In the genomic region with DNA sequence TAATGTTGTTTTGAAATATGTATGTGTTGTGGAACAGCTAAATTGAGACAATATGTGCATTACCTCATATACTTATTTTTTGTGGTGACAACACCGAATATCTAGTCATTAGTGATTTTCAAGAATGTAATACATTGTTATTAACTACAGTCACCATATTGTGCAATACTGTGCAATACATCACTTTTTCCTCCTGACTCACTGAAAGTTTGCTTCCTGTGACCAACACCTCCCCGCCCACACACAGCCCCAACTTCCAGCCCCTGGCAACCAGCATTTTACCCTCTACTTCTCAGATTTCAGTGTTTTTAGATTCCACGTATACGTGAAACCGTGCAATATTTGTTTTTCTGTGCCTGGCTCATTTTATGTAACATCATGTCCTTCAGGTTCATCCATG, we compare ENCODE assay signal across 9 cellular contexts.
DNase-seq lines count a peak whose midpoint lies in the region; ATAC-seq and TF ChIP-seq lines count a peak whose summit lies in the region.
"Had no signal": no experiment of that assay in that cellular context is flagged by ENCODE, and none has a peak within 500 bp of the region (broad histone marks: within the 10 kb centered on the region; RNA-seq: fewer than 3 reads in every experiment).

No MANE protein-coding gene starts in this region.

- H3K9me3 ChIP-seq in HCT116 (ENCODE audit: control insufficient read depth in 1 of 2, insufficient read depth in 1 of 2, low read depth in 1 of 2, low read length in 2 of 2) (no peaks in the 10 kb centered on the region), OCI-LY7 (ENCODE audit: low read length) (no peaks in the 10 kb centered on the region)
- H3K9me3 ChIP-seq: heart left ventricle had no signal

- H2AFZ ChIP-seq in HCT116 (ENCODE audit: low read depth, low read length, poor library complexity, severe bottlenecking): peak overlapping the region; percentile 55
- no peak overlapping the region for H2AFZ ChIP-seq in OCI-LY7 (ENCODE audit: low read length)

- no peaks in the 10 kb centered on the region for H3K27me3 ChIP-seq in HCT116 (ENCODE audit: insufficient read depth, low read length)
- H3K27me3 ChIP-seq: heart left ventricle had no signal

- H3K4me3 ChIP-seq in HCT116 (replicated peaks in 1 of 2; ENCODE audit: low read depth in 1 of 2, low read length in 2 of 2) (no peak overlapping the region), OCI-LY7 (ENCODE audit: low read depth, low read length, poor library complexity, severe bottlenecking) (no peak overlapping the region)
- H3K4me3 ChIP-seq: heart left ventricle had no signal

- H3K4me3 Mint-ChIP-seq in natural killer cell treated with Interleukin-12 subunit alpha and Interleukin-12 subunit beta and Interleukin-15 and Interleukin-18, amount 100 ng/mL, for 72 hours: peak overlapping the region; percentile 3

- H3K79me2 ChIP-seq in HCT116 (ENCODE audit: insufficient read depth, low read length) (no peaks in the 10 kb centered on the region), OCI-LY7 (ENCODE audit: insufficient read depth, low read depth, low read length) (no peaks in the 10 kb centered on the region)

- intact Hi-C loops in HCT116 (cut with micrococcal nuclease) (no loop called here), OCI-LY7 (cut with micrococcal nuclease; ENCODE audit: unreplicated experiment) (no loop called here)

- H3K36me3 Mint-ChIP-seq in natural killer cell treated with Interleukin-12 subunit alpha and Interleukin-12 subunit beta and Interleukin-15 and Interleukin-18, amount 100 ng/mL, for 72 hours: no peaks in the 10 kb centered on the region

- DNase-seq in AG08395 (ENCODE audit: low spot score) (peak; percentile 91), HCT116 (ENCODE audit: low read depth, low spot score) (peak; percentile 81), astrocyte of the hippocampus (ENCODE audit: low read depth, low spot score) (peak; percentile 69), OCI-LY7 (ENCODE audit: low spot score) (no peak), NCI-H69 (lab: John Stamatoyannopoulos, UW) (no peak), NCI-H2227 treated with DMSO at 0.1 percent for 48 hours (lab: John Stamatoyannopoulos, UW) (no peak), Ammon's horn (ENCODE audit: low spot score) (no peak)
- DNase-seq in natural killer cell treated with Interleukin-12 subunit alpha and Interleukin-12 subunit beta and Interleukin-15 and Interleukin-18, amount 100 ng/mL, for 72 hours (ENCODE audit: low spot score): peak; percentile 63

- peaks cover 4 to 6% of the 10 kb centered on the region in 2 donors for H3K4me1 Mint-ChIP-seq in natural killer cell treated with Interleukin-12 subunit alpha and Interleukin-12 subunit beta and Interleukin-15 and Interleukin-18, amount 100 ng/mL, for 72 hours (ENCODE audit: low read depth in 2 of 2)

- no TSS peak for BruUV-seq in HCT116 (replicated peaks; lab: Mats Ljungman, UMichigan)
- BruUV-seq in OCI-LY7 (replicated peaks; lab: Mats Ljungman, UMichigan): no TSS peak

- H3K27me3 Mint-ChIP-seq in natural killer cell treated with Interleukin-12 subunit alpha and Interleukin-12 subunit beta and Interleukin-15 and Interleukin-18, amount 100 ng/mL, for 72 hours: no peaks in the 10 kb centered on the region

- H4K20me1 ChIP-seq in HCT116 (ENCODE audit: insufficient read depth) (no peaks in the 10 kb centered on the region), OCI-LY7 (ENCODE audit: insufficient read depth, low read length) (no peaks in the 10 kb centered on the region)

- peak; percentile 63 for ATAC-seq in HCT116
- ATAC-seq in natural killer cell treated with Interleukin-12 subunit alpha and Interleukin-12 subunit beta and Interleukin-15 and Interleukin-18, amount 100 ng/mL, for 72 hours: peak; percentile 56 to 63

- H3K4me1 ChIP-seq in HCT116 (ENCODE audit: control insufficient read depth in 1 of 2, insufficient read depth in 2 of 2, low read length in 2 of 2) (peaks cover 10 to 13% of the 10 kb centered on the region in 2 experiments), OCI-LY7 (ENCODE audit: insufficient read depth, low read length, poor library complexity, severe bottlenecking) (no peaks in the 10 kb centered on the region)

- RAD21 ChIA-PET in HCT116 (lab: Charles Lee; ENCODE audit: low non-redundant PET in 1 of 2, low total read pairs in 2 of 2, uncharacterized antibody in 2 of 2, unreplicated experiment in 2 of 2): no interaction called here

- H3K9me2 ChIP-seq in HCT116 (ENCODE audit: insufficient read depth) (no peaks in the 10 kb centered on the region), OCI-LY7 (ENCODE audit: insufficient read depth, low read length) (no peaks in the 10 kb centered on the region)

- H3K9ac ChIP-seq in HCT116 (ENCODE audit: low read length): no peak overlapping the region

- CTCF ChIA-PET in HCT116 (lab: Charles Lee): no interaction called here
- CTCF ChIA-PET in OCI-LY7 (lab: Charles Lee; ENCODE audit: unreplicated experiment): no interaction called here

- no peak for TF ChIP-seq POLR2A in HCT116 (IDR thresholded peaks at IDR 0.05; ENCODE audit: borderline replicate concordance, extremely low read depth, insufficient read depth, insufficient read length)

- no peak for TF ChIP-seq CTCF in HCT116 (IDR thresholded peaks at IDR 0.05 in 2 of 3, conservative IDR thresholded peaks at IDR 0.05 in 1 of 3; ENCODE audit: borderline replicate concordance in 1 of 3, insufficient read depth in 1 of 3, low read depth in 2 of 3, low read length in 2 of 3)
- no peak for TF ChIP-seq CTCF in OCI-LY7 (conservative IDR thresholded peaks at IDR 0.05; ENCODE audit: low read length)

- H3K4me2 ChIP-seq in HCT116 (ENCODE audit: low read length) (peak overlapping the region; percentile 43), OCI-LY7 (ENCODE audit: low read length) (no peak overlapping the region)

- no peak; the same call in none of the 2 replicates for TF ChIP-seq RAD21 in HCT116 (IDR thresholded peaks at IDR 0.05; ENCODE audit: low read depth)

- H3K9me3 Mint-ChIP-seq in natural killer cell treated with Interleukin-12 subunit alpha and Interleukin-12 subunit beta and Interleukin-15 and Interleukin-18, amount 100 ng/mL, for 72 hours: no peaks in the 10 kb centered on the region

- H3K27ac ChIP-seq in HCT116 (ENCODE audit: low read depth, low read length) (no peak overlapping the region), OCI-LY7 (ENCODE audit: low read depth, low read length, poor library complexity, severe bottlenecking) (no peak overlapping the region)
- H3K27ac ChIP-seq: heart left ventricle had no signal

- H3K27ac Mint-ChIP-seq in natural killer cell treated with Interleukin-12 subunit alpha and Interleukin-12 subunit beta and Interleukin-15 and Interleukin-18, amount 100 ng/mL, for 72 hours: peak overlapping the region; percentile 25 to 26

- POLR2A ChIA-PET in HCT116 (lab: Charles Lee): no interaction called here
- POLR2A ChIA-PET in OCI-LY7 (lab: Charles Lee): no interaction called here

- H3K36me3 ChIP-seq in HCT116 (ENCODE audit: control insufficient read depth in 1 of 2, insufficient read depth in 2 of 2, low read length in 2 of 2): no peaks in the 10 kb centered on the region
- H3K36me3 ChIP-seq in OCI-LY7 (ENCODE audit: insufficient read depth, low read length): no peaks in the 10 kb centered on the region
- H3K36me3 ChIP-seq: heart left ventricle had no signal

TF ChIP-seq in HCT116, 20 proteins besides CTCF, POLR2A, EP300 and RAD21 (continues in another document):
- TF ChIP-seq SIN3A (IDR thresholded peaks at IDR 0.05; ENCODE audit: low read depth): no peak
- peak; percentile 57; the same call in 1 of the 2 replicates for TF ChIP-seq POLR2AphosphoS5 (IDR thresholded peaks at IDR 0.05; ENCODE audit: low read depth, low read length)
- TF ChIP-seq, protein P1, sequence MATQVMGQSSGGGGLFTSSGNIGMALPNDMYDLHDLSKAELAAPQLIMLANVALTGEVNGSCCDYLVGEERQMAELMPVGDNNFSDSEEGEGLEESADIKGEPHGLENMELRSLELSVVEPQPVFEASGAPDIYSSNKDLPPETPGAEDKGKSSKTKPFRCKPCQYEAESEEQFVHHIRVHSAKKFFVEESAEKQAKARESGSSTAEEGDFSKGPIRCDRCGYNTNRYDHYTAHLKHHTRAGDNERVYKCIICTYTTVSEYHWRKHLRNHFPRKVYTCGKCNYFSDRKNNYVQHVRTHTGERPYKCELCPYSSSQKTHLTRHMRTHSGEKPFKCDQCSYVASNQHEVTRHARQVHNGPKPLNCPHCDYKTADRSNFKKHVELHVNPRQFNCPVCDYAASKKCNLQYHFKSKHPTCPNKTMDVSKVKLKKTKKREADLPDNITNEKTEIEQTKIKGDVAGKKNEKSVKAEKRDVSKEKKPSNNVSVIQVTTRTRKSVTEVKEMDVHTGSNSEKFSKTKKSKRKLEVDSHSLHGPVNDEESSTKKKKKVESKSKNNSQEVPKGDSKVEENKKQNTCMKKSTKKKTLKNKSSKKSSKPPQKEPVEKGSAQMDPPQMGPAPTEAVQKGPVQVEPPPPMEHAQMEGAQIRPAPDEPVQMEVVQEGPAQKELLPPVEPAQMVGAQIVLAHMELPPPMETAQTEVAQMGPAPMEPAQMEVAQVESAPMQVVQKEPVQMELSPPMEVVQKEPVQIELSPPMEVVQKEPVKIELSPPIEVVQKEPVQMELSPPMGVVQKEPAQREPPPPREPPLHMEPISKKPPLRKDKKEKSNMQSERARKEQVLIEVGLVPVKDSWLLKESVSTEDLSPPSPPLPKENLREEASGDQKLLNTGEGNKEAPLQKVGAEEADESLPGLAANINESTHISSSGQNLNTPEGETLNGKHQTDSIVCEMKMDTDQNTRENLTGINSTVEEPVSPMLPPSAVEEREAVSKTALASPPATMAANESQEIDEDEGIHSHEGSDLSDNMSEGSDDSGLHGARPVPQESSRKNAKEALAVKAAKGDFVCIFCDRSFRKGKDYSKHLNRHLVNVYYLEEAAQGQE (IDR thresholded peaks at IDR 0.05; ENCODE audit: low read depth): no peak
- TF ChIP-seq JUND (IDR thresholded peaks at IDR 0.05): peak; percentile 96
- TF ChIP-seq TCF7L2 (IDR thresholded peaks at IDR 0.05; ENCODE audit: borderline replicate concordance, extremely low read depth, insufficient read depth, insufficient read length): no peak
- TF ChIP-seq EZH2 (IDR thresholded peaks at IDR 0.05): no peak
- no peak for TF ChIP-seq ZNF274 (IDR thresholded peaks at IDR 0.05; ENCODE audit: low read depth, low read length)
- TF ChIP-seq ZFX (IDR thresholded peaks at IDR 0.05): no peak
- no peak for TF ChIP-seq YY1 (IDR thresholded peaks at IDR 0.05; ENCODE audit: extremely low read depth, insufficient replicate concordance, low read depth, low read length)
- TF ChIP-seq CBX3 (IDR thresholded peaks at IDR 0.05; ENCODE audit: low read depth): peak; percentile 95
- no peak for TF ChIP-seq SRF (IDR thresholded peaks at IDR 0.05; ENCODE audit: low read depth)
- TF ChIP-seq FOSL1 (IDR thresholded peaks at IDR 0.05; ENCODE audit: low read depth): peak; percentile 94
- TF ChIP-seq, protein P2, sequence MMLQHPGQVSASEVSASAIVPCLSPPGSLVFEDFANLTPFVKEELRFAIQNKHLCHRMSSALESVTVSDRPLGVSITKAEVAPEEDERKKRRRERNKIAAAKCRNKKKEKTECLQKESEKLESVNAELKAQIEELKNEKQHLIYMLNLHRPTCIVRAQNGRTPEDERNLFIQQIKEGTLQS (IDR thresholded peaks at IDR 0.05): peak; percentile 84
- peak; percentile 100 for TF ChIP-seq CEBPB (IDR thresholded peaks at IDR 0.05; ENCODE audit: low read depth)
- peak; percentile 94 for TF ChIP-seq SP1 (IDR thresholded peaks at IDR 0.05; ENCODE audit: low read depth)

Comparison
In these comparisons a context has a peak if more than half of its experiments do, and no peak if none do; other contexts are left out.
1. DNase-seq: peak in AG08395 (single experiment), HCT116 (single experiment), astrocyte of the hippocampus (single experiment) and natural killer cell treated with Interleukin-12 subunit alpha and Interleukin-12 subunit beta and Interleukin-15 and Interleukin-18, amount 100 ng/mL, for 72 hours (single experiment); none in OCI-LY7 (single experiment), NCI-H69 (single experiment), NCI-H2227 treated with DMSO at 0.1 percent for 48 hours (single experiment) and Ammon's horn (single experiment).